ENCODE assay signal across 8 cellular contexts in the genomic region with DNA sequence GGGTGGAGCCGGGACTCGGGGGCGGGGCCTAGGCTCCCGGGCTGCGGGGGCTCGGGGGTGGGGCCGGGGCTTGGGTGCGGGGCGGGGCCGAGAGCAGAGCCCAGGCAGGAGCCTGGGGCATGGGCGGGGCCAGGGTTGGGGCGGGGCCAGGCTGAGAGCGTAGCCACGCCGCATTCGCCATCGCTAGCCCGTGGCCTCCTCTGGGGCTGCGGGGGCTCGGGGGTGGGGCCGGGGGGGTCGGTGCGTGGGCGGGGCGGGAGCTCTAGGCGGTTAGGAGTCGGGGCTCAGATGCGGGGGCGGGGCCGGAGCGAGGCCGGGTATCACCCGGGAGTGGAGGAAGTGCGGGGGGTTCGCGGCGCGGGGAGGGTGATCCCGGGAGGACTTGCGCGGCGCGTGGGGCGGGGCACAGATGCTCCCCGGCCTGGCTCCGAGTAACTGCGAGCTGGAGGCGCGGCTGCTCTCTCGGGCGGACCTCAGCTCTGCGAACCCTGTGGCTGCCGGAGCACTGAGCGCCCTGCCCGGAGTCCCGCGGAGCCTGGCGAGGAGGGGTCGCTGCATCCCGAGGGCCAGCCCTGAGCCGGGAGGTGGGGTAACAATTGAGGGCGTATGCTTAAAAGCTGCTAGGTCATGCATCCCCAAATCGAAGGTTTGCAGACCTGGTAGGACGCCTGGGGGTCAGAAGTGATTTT. TPM values are rescaled to one million over a fixed set of nuclear protein-coding genes. Genes with fewer than 3 reads are reported as not detected.
DNase-seq lines count a peak whose midpoint lies in the region; ATAC-seq and TF ChIP-seq lines count a peak whose summit lies in the region.

No MANE protein-coding gene starts in this region.

- ATAC-seq in HG03354 (IDR thresholded peaks at IDR 0.05; ENCODE audit: poor library complexity, severe bottlenecking, unreplicated experiment) = peak; percentile 73

- peak; percentile 53 for TF ChIP-seq POLR2A in GM19099 (IDR thresholded peaks at IDR 0.05; ENCODE audit: extremely low read depth, insufficient read length, low read depth)

- TF ChIP-seq CTCF in kidney epithelial cell (IDR thresholded peaks at IDR 0.05; ENCODE audit: insufficient read depth, low read length, poor library complexity, severe bottlenecking) = no peak

- H3K27me3 ChIP-seq in kidney epithelial cell (ENCODE audit: control insufficient read depth, insufficient read depth, low read length) = no peaks in the 10 kb centered on the region

- peak; percentile 99 for DNase-seq in AG20443 (ENCODE audit: low spot score)
- peak; percentile 87 for DNase-seq in NCI-H460 (ENCODE audit: extremely low read depth, low read depth)
- peak; percentile 92 to 93 for DNase-seq in activated CD4-positive, alpha-beta T cell treated with anti-CD3 and anti-CD28 coated beads for 24 hours (ENCODE audit: low read depth in 2 of 2)
- DNase-seq in cerebellum (ENCODE audit: low spot score) = peak; percentile 99
- DNase-seq in kidney epithelial cell (ENCODE audit: low read depth) = peak; percentile 60
- DNase-seq in stimulated activated CD4-positive, alpha-beta T cell treated with anti-CD3 and anti-CD28 coated beads, Interleukin-15, amount 100 ng/mL, for 1 hour (ENCODE audit: low read depth in 1 of 2, low spot score in 1 of 2) = peak; percentile 89 to 95

- H3K4me3 ChIP-seq in kidney epithelial cell (ENCODE audit: low read depth, low read length) = peak overlapping the region; percentile 46

- no peaks in the 10 kb centered on the region for H3K36me3 ChIP-seq in kidney epithelial cell (ENCODE audit: control insufficient read depth, insufficient read depth, low read length)

RNA-seq across cellular contexts. Expression of a gene that starts 0.4 kb away (rescaled TPM):
- 57.4 and 58.8 TPM in 2 replicates for total RNA-seq in NCI-H460 (2014; rRNA removed; shearing (Covaris generic))
- polyA plus RNA-seq in NCI-H460 (2014; cell fraction: nucleus; rRNA removed) = 48.5 and 69.8 TPM in 2 replicates
- total RNA-seq in cerebellum = 35.0 TPM
- 40.7 and 43.4 TPM in 2 replicates for total RNA-seq in kidney epithelial cell

RNA-seq across cellular contexts. Expression of a gene that starts 56.9 kb away (rescaled TPM):
- not detected in 2 replicates for total RNA-seq in NCI-H460 (2014; rRNA removed; shearing (Covaris generic))
- polyA plus RNA-seq in NCI-H460 (2014; cell fraction: nucleus; rRNA removed) = not detected in 2 replicates
- not detected for total RNA-seq in cerebellum
- total RNA-seq in kidney epithelial cell = not detected in 2 replicates

Comparison
In these comparisons a context has a peak if more than half of its experiments do, and no peak if none do; other contexts are left out.
1. Peak in every context shown above with its lines: DNase-seq, ATAC-seq and H3K4me3 ChIP-seq.